Comparison of ENCODE assay signal across 8 cellular contexts in genomic region chr4:8427761-8428287, GRCh38. TPM values are rescaled to one million over a fixed set of nuclear protein-coding genes. Genes with fewer than 3 reads are reported as not detected.
DNase-seq lines count a peak whose midpoint lies in the region; ATAC-seq, FAIRE-seq and TF ChIP-seq lines count a peak whose summit lies in the region.

No MANE protein-coding gene starts in this region.

- H3K27me3 ChIP-seq in GM12878 (replicated peaks in 1 of 2; ENCODE audit: control insufficient read depth in 2 of 2, insufficient read depth in 2 of 2, low read length in 1 of 2) (no peaks in the 10 kb centered on the region), spleen (replicated peaks in 1 of 7) (no peaks in the 10 kb centered on the region)

- no TSS peak for BruUV-seq in GM12878 (replicated peaks; lab: Mats Ljungman, UMichigan)

- in situ Hi-C loops in GM12878 (cut with MboI) = no loop called here

- peaks cover 4% of the 10 kb centered on the region for H3K79me2 ChIP-seq in GM12878 (ENCODE audit: control insufficient read depth, insufficient read depth, low read length)

- no peaks in the 10 kb centered on the region for H3K36me3 Mint-ChIP-seq in activated naive CD4-positive, alpha-beta T cell treated with anti-CD3 and anti-CD28 coated beads, Interleukin-2, amount 10 ng/mL, durations not matched to agents 7 days and 5 days
- H3K36me3 Mint-ChIP-seq in immature natural killer cell = peaks cover 0 to 4% (median 0%) of the 10 kb centered on the region in 3 donors

- POLR2A ChIA-PET in GM12878 (lab: Charles Lee) = interaction anchor here (0.7 to 2.5 kb wide), 3 partner anchors 10 to 269 kb away, joined by 3 to 11 read pairs (median 3); partner anchors contain the start of genes ABLIM2, ACOX3 and TRMT44

- WGBS in GM12878 (ENCODE audit: insufficient coverage, insufficient replicate concordance, low lambda C conversion rate, missing lambda C conversion rate) = 1% methylated on average over 21 of the region's 21 CpGs
- 1 to 6% (median 3%) methylated on average over 9 to 21 of the region's 21 CpGs for WGBS in spleen, 5 donors

- H3K9me3 Mint-ChIP-seq in activated naive CD4-positive, alpha-beta T cell treated with anti-CD3 and anti-CD28 coated beads, Interleukin-2, amount 10 ng/mL, durations not matched to agents 7 days and 5 days = no peaks in the 10 kb centered on the region
- H3K9me3 Mint-ChIP-seq in immature natural killer cell = no peaks in the 10 kb centered on the region

- intact Hi-C loops in GM12878 (cut with micrococcal nuclease; ENCODE audit: unreplicated experiment) (no loop called here), spleen (cut with DNase I; ENCODE audit: low total_unique reads) (no loop called here)

- no peaks in the 10 kb centered on the region for H4K20me1 ChIP-seq in GM12878 (ENCODE audit: control insufficient read depth, insufficient read depth)

- CTCF ChIA-PET in activated naive CD4-positive, alpha-beta T cell treated with anti-CD3 and anti-CD28 coated beads, Interleukin-2, amount 10 ng/mL, durations not matched to agents 7 days and 5 days (lab: Charles Lee) = interaction anchor here (1.2 to 1.8 kb wide), 3 partner anchors 23 to 185 kb away, joined by 5 to 8 read pairs (median 5); no protein-coding TSS in a partner anchor
- CTCF ChIA-PET in GM12878 (lab: Yijun Ruan, JAX) = interaction anchor here (0.7 to 1.1 kb wide), 4 partner anchors 8 to 251 kb away, joined by 3 read pairs; no protein-coding TSS in a partner anchor

- H3K4me3 ChIP-seq in GM12878 (peak overlapping the region; percentile 71), spleen (peak overlapping the region; percentile 70 to 94 (median 86))

- H3K27ac ChIP-seq in GM12878 (ENCODE audit: control insufficient read depth, insufficient read depth) (peak overlapping the region; percentile 64), spleen (peak overlapping the region; percentile 68 to 91 (median 86))

- peaks cover 7% of the 10 kb centered on the region for H3K27me3 Mint-ChIP-seq in activated naive CD4-positive, alpha-beta T cell treated with anti-CD3 and anti-CD28 coated beads, Interleukin-2, amount 10 ng/mL, durations not matched to agents 7 days and 5 days
- peaks cover 9 to 17% (median 13%) of the 10 kb centered on the region in 3 donors for H3K27me3 Mint-ChIP-seq in immature natural killer cell (ENCODE audit: low read depth in 3 of 3)

- H3K9ac ChIP-seq in GM12878 (ENCODE audit: control insufficient read depth, insufficient read depth, low read length) = peak overlapping the region; percentile 55

- FAIRE-seq in GM12878 (lab: Jason Lieb, UNC) = no peak

- peak overlapping the region; percentile 66 for H2AFZ ChIP-seq in GM12878 (ENCODE audit: control insufficient read depth, low read depth, low read length)

- H3K9me3 ChIP-seq in GM12878 (replicated peaks; ENCODE audit: control insufficient read depth, insufficient read depth, low read length) (no peaks in the 10 kb centered on the region), spleen (no peaks in the 10 kb centered on the region)

- no peak for DNase-seq in activated naive CD4-positive, alpha-beta T cell treated with anti-CD3 and anti-CD28 coated beads, Interleukin-2, amount 10 ng/mL, durations not matched to agents 7 days and 5 days
- DNase-seq in activated naive CD4-positive, alpha-beta T cell (lab: John Stamatoyannopoulos, UW) = no peak
- DNase-seq in NAMALWA (ENCODE audit: low spot score) (peak; percentile 77), GM12878 (ENCODE audit: low read depth, low spot score) (no peak), immature natural killer cell (no peak), spleen (no peak), retina (no peak)

- ATAC-seq in HG02678 (IDR thresholded peaks at IDR 0.05; ENCODE audit: unreplicated experiment) (peak; percentile 52), GM12878 (peak; percentile 78)

- H3K4me1 ChIP-seq in GM12878 (ENCODE audit: control insufficient read depth, insufficient read depth, low read length) (peaks cover 5% of the 10 kb centered on the region), spleen (peaks cover 12 to 37% (median 29%) of the 10 kb centered on the region in 6 donors)

- H3K4me1 Mint-ChIP-seq in activated naive CD4-positive, alpha-beta T cell treated with anti-CD3 and anti-CD28 coated beads, Interleukin-2, amount 10 ng/mL, durations not matched to agents 7 days and 5 days = peaks cover 20% of the 10 kb centered on the region
- peaks cover 23 to 35% of the 10 kb centered on the region in 2 donors for H3K4me1 Mint-ChIP-seq in immature natural killer cell

- SMC1A ChIA-PET in GM12878 (lab: Charles Lee; ENCODE audit: uncharacterized antibody, unreplicated experiment) = interaction anchor here (0.9 to 1.8 kb wide), 4 partner anchors 8 to 36 kb away, joined by 3 to 9 read pairs (median 6); partner anchors contain the start of genes ACOX3 and TRMT44

- peak overlapping the region; percentile 87 for H3K4me2 ChIP-seq in GM12878 (ENCODE audit: control insufficient read depth, insufficient read depth)

- 0 out of 4 replicates have a peak, but pooled peaks of 1 of the 2 experiments have one; percentile 1 for TF ChIP-seq EP300 in GM12878 (IDR thresholded peaks at IDR 0.05; ENCODE audit: borderline replicate concordance in 1 of 2, control insufficient read depth in 1 of 2, low read depth in 2 of 2, low read length in 2 of 2)

- peak overlapping the region; percentile 90 for H3K27ac Mint-ChIP-seq in activated naive CD4-positive, alpha-beta T cell treated with anti-CD3 and anti-CD28 coated beads, Interleukin-2, amount 10 ng/mL, durations not matched to agents 7 days and 5 days
- H3K27ac Mint-ChIP-seq in immature natural killer cell = peak overlapping the region; percentile 77 to 96 (median 92)

- TF ChIP-seq RAD21 in GM12878 (IDR thresholded peaks at IDR 0.05; ENCODE audit: insufficient read depth, low read depth, low read length) = no peak

- TF ChIP-seq POLR2A in GM12878 (IDR thresholded peaks at IDR 0.05; ENCODE audit: low read depth, low read length) = no peak
- no peak for TF ChIP-seq POLR2A in spleen (IDR thresholded peaks at IDR 0.05)

- TF ChIP-seq CTCF in GM12878 (IDR thresholded peaks at IDR 0.05 in 2 of 3, conservative IDR thresholded peaks at IDR 0.05 in 1 of 3; ENCODE audit: control insufficient read depth in 2 of 3, extremely low read depth in 1 of 3, insufficient read depth in 1 of 3, low read depth in 3 of 3, low read length in 3 of 3) (no peak), spleen (IDR thresholded peaks at IDR 0.05 in 8 of 11, conservative IDR thresholded peaks at IDR 0.05 in 3 of 11) (no peak)

- RAD21 ChIA-PET in GM12878 (lab: Charles Lee; ENCODE audit: unreplicated experiment) = interaction anchor here (1.2 to 1.7 kb wide), 5 partner anchors 8 to 251 kb away, joined by 3 to 9 read pairs (median 5); partner anchors contain the start of genes ACOX3 and TRMT44

- peak overlapping the region; percentile 96 for H3K4me3 Mint-ChIP-seq in activated naive CD4-positive, alpha-beta T cell treated with anti-CD3 and anti-CD28 coated beads, Interleukin-2, amount 10 ng/mL, durations not matched to agents 7 days and 5 days
- H3K4me3 Mint-ChIP-seq in immature natural killer cell = peak overlapping the region; percentile 92 to 97 (median 95)

- H3K36me3 ChIP-seq in GM12878 (ENCODE audit: control insufficient read depth in 2 of 2, insufficient read depth in 2 of 2, low read length in 1 of 2) (no peaks in the 10 kb centered on the region; a peak in 1 of 4 replicates), spleen (peaks cover 0 to 8% (median 0%) of the 10 kb centered on the region in 6 donors)

TF ChIP-seq in GM12878, 131 proteins besides CTCF, POLR2A, EP300 and RAD21 (continues in another document):
- TF ChIP-seq SPI1 (IDR thresholded peaks at IDR 0.05; ENCODE audit: borderline replicate concordance, insufficient read depth, low read depth, low read length) = peak; percentile 85

RNA-seq across cellular contexts. Expression of gene ACOX3, which starts 12.7 kb away (rescaled TPM):
- total RNA-seq in GM12878 (2013; cell fraction: nucleolus; rRNA removed) = 33.3 and 40.4 TPM in 2 replicates
- total RNA-seq in GM12878 (2014; rRNA removed) (20.3 and 23.7 TPM in 2 replicates), GM12878 (2014; rRNA removed; fragmentation: Illumina TruSeq; extraction: Trizol) (13.0 and 13.3 TPM in 2 replicates), GM12878 (2021) (23.6 and 26.4 TPM in 2 replicates), spleen (10 to 100 TPM; 16.1 to 26.5 (median 21.7) TPM)
- polyA plus RNA-seq in GM12878 (2011; ENCODE audit: low read depth) = 7.7 TPM
- polyA plus RNA-seq in GM12878 (2011; rRNA removed) (6.1 and 7.7 TPM in 2 replicates), GM12878 (2014; fragmentation: Illumina TruSeq; extraction: Trizol) (14.5 and 19.4 TPM in 2 replicates), GM12878 (2014; fragmentation: Nextera tagmentation; extraction: Ambion mirVana) (1 to 10 TPM; 2.0 to 2.6 TPM), GM12878 (2014; rRNA removed) (13.1 and 13.6 TPM in 2 replicates), GM12878 (2016; fragmentation: Nextera tagmentation; extraction: Ambion mirVana) (10 to 100 TPM; 21.5 to 24.5 TPM), immature natural killer cell (10 to 100 TPM; 11.3 to 15.9 (median 15.8) TPM), spleen (10 to 100 TPM; 11.3 to 16.1 (median 15.0) TPM)
- 8.0 and 9.1 TPM in 2 replicates for polyA plus RNA-seq in GM12878 (2011; cell fraction: cytosol; rRNA removed)
- 17.6 and 24.8 TPM in 2 replicates for polyA plus RNA-seq in GM12878 (2011; cell fraction: nucleus; rRNA removed)
- polyA plus RNA-seq in GM12878 (2012) = 13.9 and 18.9 TPM in 2 replicates
- polyA minus RNA-seq in GM12878 (2011; rRNA and poly(A)+ RNA removed) = 8.2 and 9.2 TPM in 2 replicates
- polyA minus RNA-seq in GM12878 (2011; cell fraction: cytosol; rRNA and poly(A)+ RNA removed) = 3.8 and 4.0 TPM in 2 replicates
- 9.6 and 10.5 TPM in 2 replicates for polyA minus RNA-seq in GM12878 (2011; cell fraction: nucleus; rRNA and poly(A)+ RNA removed)

RNA-seq across cellular contexts. Expression of gene TRMT44, which starts 12.8 kb away (rescaled TPM):
- 102 and 111 TPM in 2 replicates for total RNA-seq in GM12878 (2013; cell fraction: nucleolus; rRNA removed)
- total RNA-seq in GM12878 (2014; rRNA removed) (11.3 and 15.8 TPM in 2 replicates), GM12878 (2014; rRNA removed; fragmentation: Illumina TruSeq; extraction: Trizol) (8.5 and 9.2 TPM in 2 replicates), GM12878 (2021) (16.6 and 18.5 TPM in 2 replicates), spleen (10 to 100 TPM; 18.9 to 28.3 (median 25.2) TPM)
- polyA plus RNA-seq in GM12878 (2011; ENCODE audit: low read depth) = 4.4 TPM
- polyA plus RNA-seq in GM12878 (2011; rRNA removed) (9.2 and 10.0 TPM in 2 replicates), GM12878 (2014; fragmentation: Illumina TruSeq; extraction: Trizol) (7.0 and 7.2 TPM in 2 replicates), GM12878 (2014; fragmentation: Nextera tagmentation; extraction: Ambion mirVana) (1 to 10 TPM; 1.3 to 2.3 TPM), GM12878 (2014; rRNA removed) (12.8 and 14.1 TPM in 2 replicates), GM12878 (2016; fragmentation: Nextera tagmentation; extraction: Ambion mirVana) (10 to 100 TPM; 11.1 to 11.5 TPM), immature natural killer cell (10 to 100 TPM in 1 of 3 donors, 1 to 10 TPM in 2; 2.6 to 15.6 (median 8.9) TPM), spleen (1 to 10 TPM; 5.7 to 8.0 (median 5.9) TPM)
- 8.3 and 11.6 TPM in 2 replicates for polyA plus RNA-seq in GM12878 (2011; cell fraction: cytosol; rRNA removed)
- 35.3 and 35.5 TPM in 2 replicates for polyA plus RNA-seq in GM12878 (2011; cell fraction: nucleus; rRNA removed)
- polyA plus RNA-seq in GM12878 (2012) = 7.5 and 8.4 TPM in 2 replicates
- polyA minus RNA-seq in GM12878 (2011; rRNA and poly(A)+ RNA removed) = 11.7 and 15.8 TPM in 2 replicates
- polyA minus RNA-seq in GM12878 (2011; cell fraction: cytosol; rRNA and poly(A)+ RNA removed) = 4.7 and 6.0 TPM in 2 replicates
- 27.3 and 51.9 TPM in 2 replicates for polyA minus RNA-seq in GM12878 (2011; cell fraction: nucleus; rRNA and poly(A)+ RNA removed)
